In genomic region chr12:48883305-48884171, GRCh38 we compare ENCODE assay signal across 12 cellular contexts. TPM values are rescaled to one million over a fixed set of nuclear protein-coding genes. Genes with fewer than 3 reads are reported as not detected.
DNase-seq lines count a peak whose midpoint lies in the region; ATAC-seq and TF ChIP-seq lines count a peak whose summit lies in the region.
"Had no signal": no experiment of that assay in that cellular context is flagged by ENCODE, and none has a peak within 500 bp of the region (broad histone marks: within the 10 kb centered on the region; RNA-seq: fewer than 3 reads in every experiment).

No MANE protein-coding gene starts in this region.

- H3K4me3 ChIP-seq in left lung (no peak overlapping the region), stomach (no peak overlapping the region), suprapubic skin (no peak overlapping the region)

- H3K27ac ChIP-seq in left lung, result peak overlapping the region; percentile 60 to 78
- peak overlapping the region; percentile 78 to 94 (median 81) for H3K27ac ChIP-seq in stomach
- H3K27ac ChIP-seq in suprapubic skin, result no peak overlapping the region
- H3K27ac ChIP-seq: KMS-11 had no signal

- 26 to 53% (median 38%) methylated on average over 14 of the region's 14 CpGs for WGBS in stomach, 5 donors
- WGBS in suprapubic skin, result 71% methylated on average over 14 of the region's 14 CpGs

- peak; percentile 30 for ATAC-seq in left lung

- intact Hi-C loops in left lung (cut with DNase I) (no loop called here), stomach (cut with DNase I; ENCODE audit: low total_unique reads) (no loop called here)

- H3K27me3 ChIP-seq in left lung, result peaks cover 0 to 14% of the 10 kb centered on the region in 2 donors
- peaks cover 0 to 28% (median 0%) of the 10 kb centered on the region in 3 donors for H3K27me3 ChIP-seq in stomach
- H3K27me3 ChIP-seq in suprapubic skin, result peaks cover 20% of the 10 kb centered on the region

- no peak for TF ChIP-seq EP300 in stomach (IDR thresholded peaks at IDR 0.05)
- no peak for TF ChIP-seq EP300 in suprapubic skin (IDR thresholded peaks at IDR 0.05)

- TF ChIP-seq POLR2A in stomach (IDR thresholded peaks at IDR 0.05) (no peak), suprapubic skin (IDR thresholded peaks at IDR 0.05) (no peak)

- DNase-seq in NCI-H82 (lab: John Stamatoyannopoulos, UW) (peak; percentile 39), NCI-H82 treated with DMSO at 0.1 percent for 48 hours (lab: John Stamatoyannopoulos, UW; ENCODE audit: unreplicated experiment) (no peak), astrocyte of the hippocampus (ENCODE audit: low read depth, low spot score) (peak; percentile 48), left lung (no peak), stomach (peak; percentile 83), suprapubic skin (ENCODE audit: low spot score in 2 of 2) (no peak), NCI-H187 (lab: John Stamatoyannopoulos, UW) (no peak)
- DNase-seq in stimulated activated naive CD4-positive, alpha-beta T cell treated with Interleukin-2 at 50 U/mL for 16 hours (lab: John Stamatoyannopoulos, UW), result no peak
- DNase-seq: activated CD4-positive, alpha-beta T cell treated with anti-CD3 and anti-CD28 coated beads for 1 hour; activated effector memory CD4-positive, alpha-beta T cell treated with Interleukin-2 at 50 U/mL for 16 hours; effector memory CD4-positive, alpha-beta T cell had no signal

- H3K36me3 ChIP-seq in left lung (no peaks in the 10 kb centered on the region), stomach (no peaks in the 10 kb centered on the region), suprapubic skin (no peaks in the 10 kb centered on the region)

- H3K9me3 ChIP-seq in left lung (no peaks in the 10 kb centered on the region), stomach (no peaks in the 10 kb centered on the region), suprapubic skin (no peaks in the 10 kb centered on the region)

- peaks cover 18 to 27% of the 10 kb centered on the region in 2 donors for H3K4me1 ChIP-seq in left lung
- peaks cover 14 to 33% (median 24%) of the 10 kb centered on the region in 4 donors for H3K4me1 ChIP-seq in stomach
- peaks cover 8% of the 10 kb centered on the region for H3K4me1 ChIP-seq in suprapubic skin

- TF ChIP-seq CTCF in left lung (IDR thresholded peaks at IDR 0.05) (no peak), stomach (IDR thresholded peaks at IDR 0.05) (no peak), suprapubic skin (IDR thresholded peaks at IDR 0.05) (no peak)

RNA-seq across cellular contexts. Expression of gene RND1, which starts 17.9 kb away (rescaled TPM):
- total RNA-seq in left lung, result 10 to 100 TPM in 1 of 2 donors, 1 to 10 TPM in 1; 4.0 to 28.1 TPM
- total RNA-seq in stomach, result 10 to 100 TPM in 1 of 5 donors, 1 to 10 TPM in 3, not detected in 1; 3.5 to 21.0 (median 5.0) TPM
- 10 to 100 TPM; 12.2 to 20.5 (median 20.5) TPM for polyA plus RNA-seq in stomach
- 1 to 10 TPM in 1 of 4 donors, under 1 TPM in 2, not detected in 1; 0.40 to 1.1 (median 0.65) TPM for total RNA-seq in suprapubic skin

RNA-seq across cellular contexts. Expression of gene DDX23, which starts 31.6 kb away (rescaled TPM):
- 10 to 100 TPM; 66.5 to 74.9 TPM for total RNA-seq in left lung
- 10 to 100 TPM; 31.3 to 88.1 (median 82.2) TPM for total RNA-seq in stomach
- 10 to 100 TPM; 30.3 to 41.7 (median 34.2) TPM for polyA plus RNA-seq in stomach
- 100 to 1,000 TPM in 1 of 4 donors, 10 to 100 TPM in 3; 55.0 to 125 (median 62.2) TPM for total RNA-seq in suprapubic skin

RNA-seq across cellular contexts. Expression of gene FKBP11, which starts 41.8 kb away (rescaled TPM):
- total RNA-seq in left lung, result 10 to 100 TPM; 51.6 to 87.4 TPM
- total RNA-seq in stomach, result 10 to 100 TPM in 3 of 5 donors, 1 to 10 TPM in 2; 7.6 to 53.6 (median 16.0) TPM
- polyA plus RNA-seq in stomach, result 10 to 100 TPM; 32.7 to 63.6 (median 47.7) TPM
- 10 to 100 TPM in 3 of 4 donors, 1 to 10 TPM in 1; 8.9 to 18.9 (median 15.3) TPM for total RNA-seq in suprapubic skin

Comparison
In these comparisons a context has a peak if more than half of its experiments do, and no peak if none do; other contexts are left out.
1. DNase-seq: peak in NCI-H82 (single experiment), astrocyte of the hippocampus (single experiment) and stomach (single experiment); none in NCI-H82 treated with DMSO at 0.1 percent for 48 hours (single experiment), left lung (0 of 2), stimulated activated naive CD4-positive, alpha-beta T cell treated with Interleukin-2 at 50 U/mL for 16 hours (single experiment), suprapubic skin (0 of 2) and NCI-H187 (0 of 2).